10 cellular contexts compared by ENCODE assay signal in the genomic region with DNA sequence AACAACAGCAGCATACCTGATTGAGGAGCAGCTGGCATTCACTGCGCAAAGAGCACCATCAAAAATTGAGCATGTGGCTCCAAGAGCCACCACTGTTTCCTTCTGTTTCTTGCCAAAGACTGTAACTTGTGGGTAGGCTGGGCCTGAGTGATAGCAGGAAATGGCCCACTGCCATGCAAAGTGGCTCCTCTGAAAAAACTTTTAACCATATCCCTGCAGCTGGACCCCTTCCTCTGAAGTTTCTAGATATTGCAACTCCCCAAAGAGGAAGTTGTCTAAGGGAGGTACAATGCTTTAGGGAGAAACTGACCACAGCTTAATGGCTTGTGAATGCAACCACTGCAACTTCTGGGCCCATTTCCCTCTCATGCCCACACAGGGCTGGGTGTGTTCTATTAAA.
DNase-seq lines count a peak whose midpoint lies in the region; ATAC-seq, FAIRE-seq and TF ChIP-seq lines count a peak whose summit lies in the region.
"Had no signal": no experiment of that assay in that cellular context is flagged by ENCODE, and none has a peak within 500 bp of the region (broad histone marks: within the 10 kb centered on the region; RNA-seq: fewer than 3 reads in every experiment).

No MANE protein-coding gene starts in this region.

- DNase-seq in GM12891 (ENCODE audit: insufficient read length, low spot score): peak; percentile 1
- no peak for DNase-seq in effector memory CD8-positive, alpha-beta T cell
- DNase-seq in stimulated activated naive CD8-positive, alpha-beta T cell treated with anti-CD3 and anti-CD28 coated beads, Interleukin-15, Interleukin-2, amounts not matched to agents 100 U/mL and 50 U/mL, for 24 hours: no peak
- no peak for DNase-seq in effector memory CD4-positive, alpha-beta T cell
- no peak for DNase-seq in stimulated activated CD8-positive, alpha-beta memory T cell treated with anti-CD3 and anti-CD28 coated beads, Interleukin-4, amount 100 ng/mL, for 48 hours
- DNase-seq: NCI-H2029 had no signal

- H3K27me3 ChIP-seq in effector memory CD4-positive, alpha-beta T cell (replicated peaks; ENCODE audit: control insufficient read depth, insufficient read depth, low read length, poor library complexity, severe bottlenecking): no peaks in the 10 kb centered on the region

- peak; percentile 83 for FAIRE-seq in GM12891 (lab: Jason Lieb, UNC)

- H3K4me1 Mint-ChIP-seq in dendritic cell treated with granulocyte-macrophage colony-stimulating factor and Interleukin-4, amounts not matched to agents 40 ng/mL and 50 ng/mL, for 4 days (ENCODE audit: low read depth): peaks cover 42% of the 10 kb centered on the region
- no peaks in the 10 kb centered on the region for H3K4me1 Mint-ChIP-seq in effector memory CD8-positive, alpha-beta T cell (ENCODE audit: low read depth in 2 of 2)

- no peaks in the 10 kb centered on the region for H3K36me3 ChIP-seq in effector memory CD4-positive, alpha-beta T cell (ENCODE audit: control insufficient read depth, insufficient read depth, low read length)

- no peaks in the 10 kb centered on the region for H3K27me3 Mint-ChIP-seq in dendritic cell treated with granulocyte-macrophage colony-stimulating factor and Interleukin-4, amounts not matched to agents 40 ng/mL and 50 ng/mL, for 4 days
- H3K27me3 Mint-ChIP-seq in effector memory CD8-positive, alpha-beta T cell: no peaks in the 10 kb centered on the region

- H3K4me3 ChIP-seq in effector memory CD4-positive, alpha-beta T cell (ENCODE audit: insufficient read depth, low read depth, low read length, poor library complexity, severe bottlenecking): no peak overlapping the region

- peak overlapping the region; percentile 73 for H3K27ac Mint-ChIP-seq in dendritic cell treated with granulocyte-macrophage colony-stimulating factor and Interleukin-4, amounts not matched to agents 40 ng/mL and 50 ng/mL, for 4 days
- no peak overlapping the region for H3K27ac Mint-ChIP-seq in effector memory CD8-positive, alpha-beta T cell

- peak overlapping the region; percentile 35 for H3K4me3 Mint-ChIP-seq in dendritic cell treated with granulocyte-macrophage colony-stimulating factor and Interleukin-4, amounts not matched to agents 40 ng/mL and 50 ng/mL, for 4 days
- no peak overlapping the region for H3K4me3 Mint-ChIP-seq in effector memory CD8-positive, alpha-beta T cell

- H3K36me3 Mint-ChIP-seq in dendritic cell treated with granulocyte-macrophage colony-stimulating factor and Interleukin-4, amounts not matched to agents 40 ng/mL and 50 ng/mL, for 4 days (ENCODE audit: low read depth): no peaks in the 10 kb centered on the region
- no peaks in the 10 kb centered on the region for H3K36me3 Mint-ChIP-seq in effector memory CD8-positive, alpha-beta T cell (ENCODE audit: insufficient read depth)

- H3K4me1 ChIP-seq in effector memory CD4-positive, alpha-beta T cell (ENCODE audit: control insufficient read depth, insufficient read depth, low read length, poor library complexity, severe bottlenecking): no peaks in the 10 kb centered on the region

- TF ChIP-seq POLR2A in GM12891 (IDR thresholded peaks at IDR 0.05; ENCODE audit: low read depth, low read length): no peak

- no peaks in the 10 kb centered on the region for H3K9me3 ChIP-seq in effector memory CD4-positive, alpha-beta T cell (ENCODE audit: control insufficient read depth, low read length)

- no peak overlapping the region for H3K27ac ChIP-seq in effector memory CD4-positive, alpha-beta T cell (ENCODE audit: insufficient read depth, low read length, poor library complexity, severe bottlenecking)
- H3K27ac ChIP-seq: epithelial cell of prostate had no signal

- peaks cover 14% of the 10 kb centered on the region for H3K9me3 Mint-ChIP-seq in dendritic cell treated with granulocyte-macrophage colony-stimulating factor and Interleukin-4, amounts not matched to agents 40 ng/mL and 50 ng/mL, for 4 days
- H3K9me3 Mint-ChIP-seq in effector memory CD8-positive, alpha-beta T cell: peaks cover 0 to 12% of the 10 kb centered on the region in 2 donors

- intact Hi-C loops in dendritic cell treated with granulocyte-macrophage colony-stimulating factor and Interleukin-4, amounts not matched to agents 40 ng/mL and 50 ng/mL, for 4 days (cut with micrococcal nuclease): no loop called here

- peak; percentile 96 for ATAC-seq in GM21528 (IDR thresholded peaks at IDR 0.05; ENCODE audit: low FRiP score, unreplicated experiment)
- ATAC-seq in HG03460 (IDR thresholded peaks at IDR 0.05; ENCODE audit: unreplicated experiment): peak; percentile 97
- no peak for ATAC-seq in effector memory CD8-positive, alpha-beta T cell (replicated peaks)
- ATAC-seq in stimulated activated naive CD8-positive, alpha-beta T cell treated with anti-CD3 and anti-CD28 coated beads, Interleukin-15, Interleukin-2, amounts not matched to agents 100 U/mL and 50 U/mL, for 24 hours: no peak

TF ChIP-seq in GM12891, 5 proteins besides CTCF, POLR2A, EP300 and RAD21:
- TF ChIP-seq SPI1 (IDR thresholded peaks at IDR 0.05; ENCODE audit: low read depth, low read length) (peak; percentile 40; the same call in 1 of the 2 replicates), PAX5 (IDR thresholded peaks at IDR 0.05; ENCODE audit: insufficient read depth, low read length, severe bottlenecking) (no peak), POU2F2 (IDR thresholded peaks at IDR 0.05; ENCODE audit: low read depth, low read length) (peak; percentile 52; the same call in 1 of the 2 replicates)

Comparison
In these comparisons a context has a peak if more than half of its experiments do, and no peak if none do; other contexts are left out.
1. ATAC-seq: peak in GM21528 (single experiment) and HG03460 (single experiment); none in effector memory CD8-positive, alpha-beta T cell (single experiment) and stimulated activated naive CD8-positive, alpha-beta T cell treated with anti-CD3 and anti-CD28 coated beads, Interleukin-15, Interleukin-2, amounts not matched to agents 100 U/mL and 50 U/mL, for 24 hours (single experiment).